ENCODE assay signal across 1 cellular context in genomic region chr12:94230357-94230905, GRCh38.
TF ChIP-seq lines count a peak whose summit lies in the region.

No MANE protein-coding gene starts in this region.

TF ChIP-seq in HepG2, 621 proteins besides CTCF, POLR2A, EP300 and RAD21 (continued from another document and continues in another):
- 0 out of 2 replicates have a peak, but pooled peaks have one; percentile 75 for TF ChIP-seq RCOR2 (CRISPR knock-in tag; IDR thresholded peaks at IDR 0.05)
- no peak for TF ChIP-seq ZNF513 (CRISPR knock-in tag; conservative IDR thresholded peaks at IDR 0.05)
- TF ChIP-seq, protein P1, sequence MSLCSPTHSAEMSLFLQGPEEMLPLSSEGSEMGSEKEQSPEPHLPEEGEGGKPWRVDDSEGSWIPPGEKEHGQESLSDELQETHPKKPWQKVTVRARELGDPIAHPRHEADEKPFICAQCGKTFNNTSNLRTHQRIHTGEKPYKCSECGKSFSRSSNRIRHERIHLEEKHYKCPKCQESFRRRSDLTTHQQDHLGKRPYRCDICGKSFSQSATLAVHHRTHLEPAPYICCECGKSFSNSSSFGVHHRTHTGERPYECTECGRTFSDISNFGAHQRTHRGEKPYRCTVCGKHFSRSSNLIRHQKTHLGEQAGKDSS (CRISPR knock-in tag; IDR thresholded peaks at IDR 0.05; ENCODE audit: borderline replicate concordance, low read depth), result no peak
- TF ChIP-seq ARID3A (IDR thresholded peaks at IDR 0.05; ENCODE audit: low read depth, low read length), result peak; percentile 85
- no peak for TF ChIP-seq STAT5B (CRISPR knock-in tag; IDR thresholded peaks at IDR 0.05)
- no peak for TF ChIP-seq ZNF552 (CRISPR knock-in tag; IDR thresholded peaks at IDR 0.05; ENCODE audit: borderline replicate concordance)
- TF ChIP-seq PTBP1 (IDR thresholded peaks at IDR 0.05; ENCODE audit: low read depth, low read length, poor library complexity, severe bottlenecking), result no peak
- TF ChIP-seq, protein P2, sequence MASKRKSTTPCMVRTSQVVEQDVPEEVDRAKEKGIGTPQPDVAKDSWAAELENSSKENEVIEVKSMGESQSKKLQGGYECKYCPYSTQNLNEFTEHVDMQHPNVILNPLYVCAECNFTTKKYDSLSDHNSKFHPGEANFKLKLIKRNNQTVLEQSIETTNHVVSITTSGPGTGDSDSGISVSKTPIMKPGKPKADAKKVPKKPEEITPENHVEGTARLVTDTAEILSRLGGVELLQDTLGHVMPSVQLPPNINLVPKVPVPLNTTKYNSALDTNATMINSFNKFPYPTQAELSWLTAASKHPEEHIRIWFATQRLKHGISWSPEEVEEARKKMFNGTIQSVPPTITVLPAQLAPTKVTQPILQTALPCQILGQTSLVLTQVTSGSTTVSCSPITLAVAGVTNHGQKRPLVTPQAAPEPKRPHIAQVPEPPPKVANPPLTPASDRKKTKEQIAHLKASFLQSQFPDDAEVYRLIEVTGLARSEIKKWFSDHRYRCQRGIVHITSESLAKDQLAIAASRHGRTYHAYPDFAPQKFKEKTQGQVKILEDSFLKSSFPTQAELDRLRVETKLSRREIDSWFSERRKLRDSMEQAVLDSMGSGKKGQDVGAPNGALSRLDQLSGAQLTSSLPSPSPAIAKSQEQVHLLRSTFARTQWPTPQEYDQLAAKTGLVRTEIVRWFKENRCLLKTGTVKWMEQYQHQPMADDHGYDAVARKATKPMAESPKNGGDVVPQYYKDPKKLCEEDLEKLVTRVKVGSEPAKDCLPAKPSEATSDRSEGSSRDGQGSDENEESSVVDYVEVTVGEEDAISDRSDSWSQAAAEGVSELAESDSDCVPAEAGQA (IDR thresholded peaks at IDR 0.05; ENCODE audit: low read depth), result no peak
- TF ChIP-seq, protein P2 (CRISPR knock-in tag; IDR thresholded peaks at IDR 0.05; ENCODE audit: borderline replicate concordance), result no peak
- TF ChIP-seq, protein P3, sequence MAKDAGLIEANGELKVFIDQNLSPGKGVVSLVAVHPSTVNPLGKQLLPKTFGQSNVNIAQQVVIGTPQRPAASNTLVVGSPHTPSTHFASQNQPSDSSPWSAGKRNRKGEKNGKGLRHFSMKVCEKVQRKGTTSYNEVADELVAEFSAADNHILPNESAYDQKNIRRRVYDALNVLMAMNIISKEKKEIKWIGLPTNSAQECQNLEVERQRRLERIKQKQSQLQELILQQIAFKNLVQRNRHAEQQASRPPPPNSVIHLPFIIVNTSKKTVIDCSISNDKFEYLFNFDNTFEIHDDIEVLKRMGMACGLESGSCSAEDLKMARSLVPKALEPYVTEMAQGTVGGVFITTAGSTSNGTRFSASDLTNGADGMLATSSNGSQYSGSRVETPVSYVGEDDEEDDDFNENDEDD (CRISPR knock-in tag; IDR thresholded peaks at IDR 0.05; ENCODE audit: borderline replicate concordance), result 0 out of 2 replicates have a peak, but pooled peaks have one; percentile 12
- peak; percentile 81 for TF ChIP-seq ZBTB43 (CRISPR knock-in tag; conservative IDR thresholded peaks at IDR 0.05)
- no peak for TF ChIP-seq ZNF572 (CRISPR knock-in tag; IDR thresholded peaks at IDR 0.05)
- TF ChIP-seq XRCC5 (optimal IDR thresholded peaks at IDR 0.05; ENCODE audit: low read length), result no peak
- TF ChIP-seq NCOA5 (CRISPR knock-in tag; IDR thresholded peaks at IDR 0.05), result no peak
- TF ChIP-seq PAX8 (CRISPR knock-in tag; IDR thresholded peaks at IDR 0.05; ENCODE audit: borderline replicate concordance), result no peak
- TF ChIP-seq MIER2 (CRISPR knock-in tag; IDR thresholded peaks at IDR 0.05), result 0 out of 2 replicates have a peak, but pooled peaks have one; percentile 22
- no peak for TF ChIP-seq ZNF382 (CRISPR knock-in tag; IDR thresholded peaks at IDR 0.05; ENCODE audit: borderline replicate concordance)
- 0 out of 2 replicates have a peak, but pooled peaks have one; percentile 32 for TF ChIP-seq ZNF709 (CRISPR knock-in tag; IDR thresholded peaks at IDR 0.05)
- peak; percentile 68; the same call in 1 of the 2 replicates for TF ChIP-seq FOSL1 (CRISPR knock-in tag; IDR thresholded peaks at IDR 0.05; ENCODE audit: borderline replicate concordance)
- TF ChIP-seq NR3C1 (CRISPR knock-in tag; IDR thresholded peaks at IDR 0.05), result no peak
- TF ChIP-seq GTF3A (CRISPR knock-in tag; conservative IDR thresholded peaks at IDR 0.05), result no peak
- TF ChIP-seq MLLT10 (CRISPR knock-in tag; IDR thresholded peaks at IDR 0.05), result no peak
- TF ChIP-seq ZNF207 (IDR thresholded peaks at IDR 0.05; ENCODE audit: borderline replicate concordance), result no peak
- no peak for TF ChIP-seq ZNF652 (CRISPR knock-in tag; IDR thresholded peaks at IDR 0.05; ENCODE audit: borderline replicate concordance, low read depth)
- TF ChIP-seq GFI1 (CRISPR knock-in tag; IDR thresholded peaks at IDR 0.05; ENCODE audit: borderline replicate concordance), result peak; percentile 81
- no peak for TF ChIP-seq AKAP8 (CRISPR knock-in tag; IDR thresholded peaks at IDR 0.05)
- TF ChIP-seq NFKB2 (CRISPR knock-in tag; IDR thresholded peaks at IDR 0.05; ENCODE audit: borderline replicate concordance), result no peak
- no peak for TF ChIP-seq SALL2 (CRISPR knock-in tag; IDR thresholded peaks at IDR 0.05)
- no peak for TF ChIP-seq ZSCAN20 (CRISPR knock-in tag; IDR thresholded peaks at IDR 0.05; ENCODE audit: borderline replicate concordance)
- no peak for TF ChIP-seq ZNF431 (CRISPR knock-in tag; IDR thresholded peaks at IDR 0.05; ENCODE audit: borderline replicate concordance, low read depth)
- peak; percentile 45; the same call in 1 of the 2 replicates for TF ChIP-seq ZBTB7B (CRISPR knock-in tag; IDR thresholded peaks at IDR 0.05)
- TF ChIP-seq, protein P4, sequence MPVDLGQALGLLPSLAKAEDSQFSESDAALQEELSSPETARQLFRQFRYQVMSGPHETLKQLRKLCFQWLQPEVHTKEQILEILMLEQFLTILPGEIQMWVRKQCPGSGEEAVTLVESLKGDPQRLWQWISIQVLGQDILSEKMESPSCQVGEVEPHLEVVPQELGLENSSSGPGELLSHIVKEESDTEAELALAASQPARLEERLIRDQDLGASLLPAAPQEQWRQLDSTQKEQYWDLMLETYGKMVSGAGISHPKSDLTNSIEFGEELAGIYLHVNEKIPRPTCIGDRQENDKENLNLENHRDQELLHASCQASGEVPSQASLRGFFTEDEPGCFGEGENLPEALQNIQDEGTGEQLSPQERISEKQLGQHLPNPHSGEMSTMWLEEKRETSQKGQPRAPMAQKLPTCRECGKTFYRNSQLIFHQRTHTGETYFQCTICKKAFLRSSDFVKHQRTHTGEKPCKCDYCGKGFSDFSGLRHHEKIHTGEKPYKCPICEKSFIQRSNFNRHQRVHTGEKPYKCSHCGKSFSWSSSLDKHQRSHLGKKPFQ (CRISPR knock-in tag; IDR thresholded peaks at IDR 0.05; ENCODE audit: insufficient replicate concordance), result no peak
- no peak for TF ChIP-seq CC2D1A (CRISPR knock-in tag; IDR thresholded peaks at IDR 0.05)
- TF ChIP-seq TP53 (CRISPR knock-in tag; conservative IDR thresholded peaks at IDR 0.05), result no peak
- TF ChIP-seq ZKSCAN1 (IDR thresholded peaks at IDR 0.05; ENCODE audit: low read length), result no peak
- TF ChIP-seq ZXDC (CRISPR knock-in tag; IDR thresholded peaks at IDR 0.05), result no peak
- no peak for TF ChIP-seq ZNF235 (CRISPR knock-in tag; IDR thresholded peaks at IDR 0.05; ENCODE audit: borderline replicate concordance)
- TF ChIP-seq, protein P5, sequence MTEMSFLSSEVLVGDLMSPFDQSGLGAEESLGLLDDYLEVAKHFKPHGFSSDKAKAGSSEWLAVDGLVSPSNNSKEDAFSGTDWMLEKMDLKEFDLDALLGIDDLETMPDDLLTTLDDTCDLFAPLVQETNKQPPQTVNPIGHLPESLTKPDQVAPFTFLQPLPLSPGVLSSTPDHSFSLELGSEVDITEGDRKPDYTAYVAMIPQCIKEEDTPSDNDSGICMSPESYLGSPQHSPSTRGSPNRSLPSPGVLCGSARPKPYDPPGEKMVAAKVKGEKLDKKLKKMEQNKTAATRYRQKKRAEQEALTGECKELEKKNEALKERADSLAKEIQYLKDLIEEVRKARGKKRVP (CRISPR knock-in tag; IDR thresholded peaks at IDR 0.05), result no peak
- TF ChIP-seq, protein P6, sequence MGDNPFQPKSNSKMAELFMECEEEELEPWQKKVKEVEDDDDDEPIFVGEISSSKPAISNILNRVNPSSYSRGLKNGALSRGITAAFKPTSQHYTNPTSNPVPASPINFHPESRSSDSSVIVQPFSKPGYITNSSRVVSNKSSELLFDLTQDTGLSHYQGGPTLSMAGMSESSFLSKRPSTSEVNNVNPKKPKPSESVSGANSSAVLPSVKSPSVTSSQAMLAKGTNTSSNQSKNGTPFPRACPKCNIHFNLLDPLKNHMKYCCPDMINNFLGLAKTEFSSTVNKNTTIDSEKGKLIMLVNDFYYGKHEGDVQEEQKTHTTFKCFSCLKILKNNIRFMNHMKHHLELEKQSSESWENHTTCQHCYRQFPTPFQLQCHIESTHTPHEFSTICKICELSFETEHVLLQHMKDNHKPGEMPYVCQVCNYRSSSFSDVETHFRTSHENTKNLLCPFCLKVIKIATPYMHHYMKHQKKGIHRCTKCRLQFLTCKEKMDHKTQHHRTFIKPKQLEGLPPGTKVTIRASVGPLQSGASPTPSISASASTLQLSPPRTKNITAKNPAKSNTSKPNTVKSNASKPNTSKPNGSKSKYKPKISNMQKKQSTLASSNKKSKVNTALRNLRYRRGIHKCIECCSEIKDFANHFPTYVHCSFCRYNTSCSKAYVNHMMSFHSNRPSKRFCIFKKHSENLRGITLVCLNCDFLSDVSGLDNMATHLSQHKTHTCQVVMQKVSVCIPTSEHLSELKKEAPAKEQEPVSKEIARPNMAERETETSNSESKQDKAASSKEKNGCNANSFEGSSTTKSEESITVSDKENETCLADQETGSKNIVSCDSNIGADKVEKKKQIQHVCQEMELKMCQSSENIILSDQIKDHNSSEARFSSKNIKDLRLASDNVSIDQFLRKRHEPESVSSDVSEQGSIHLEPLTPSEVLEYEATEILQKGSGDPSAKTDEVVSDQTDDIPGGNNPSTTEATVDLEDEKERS (CRISPR knock-in tag; IDR thresholded peaks at IDR 0.05), result no peak
- peak; percentile 70 for TF ChIP-seq HNF4A (CRISPR knock-in tag; IDR thresholded peaks at IDR 0.05)
- TF ChIP-seq PHF21A (CRISPR knock-in tag; IDR thresholded peaks at IDR 0.05), result peak; percentile 83
- no peak for TF ChIP-seq JDP2 (CRISPR knock-in tag; IDR thresholded peaks at IDR 0.05; ENCODE audit: borderline replicate concordance)
